12 cellular contexts compared by ENCODE assay signal in the genomic region with DNA sequence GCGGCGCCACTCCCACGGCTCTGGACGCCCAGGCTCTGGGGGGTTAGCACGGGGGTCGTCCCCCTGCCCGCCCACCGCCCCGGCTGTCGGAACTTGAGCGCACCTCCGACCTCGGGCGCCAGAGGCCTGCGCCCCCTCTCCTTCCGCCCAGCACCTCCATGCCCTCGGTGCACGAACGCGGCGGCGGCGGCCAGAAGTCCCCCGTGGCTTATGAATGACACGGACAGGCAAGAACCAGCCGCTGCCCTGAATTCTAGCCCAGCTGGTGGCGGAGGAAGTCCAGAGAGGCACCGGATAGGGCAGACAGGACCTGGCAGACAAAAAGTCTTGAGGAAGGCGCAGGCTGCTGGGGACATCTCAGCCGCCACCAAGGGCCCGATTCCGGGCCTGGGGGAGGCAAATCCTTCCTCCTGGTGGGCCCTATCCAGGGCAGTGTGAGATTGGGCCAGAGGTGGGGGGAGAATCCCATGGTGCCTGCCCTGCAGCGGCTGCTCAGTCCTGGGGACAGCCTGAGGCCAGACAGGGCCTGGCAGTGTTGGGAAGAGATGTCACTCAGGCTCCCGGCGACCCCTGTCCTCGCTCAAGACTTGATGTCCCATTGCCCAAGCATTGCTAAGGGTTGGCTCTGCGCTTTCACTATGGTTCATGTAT. TPM values are rescaled to one million over a fixed set of nuclear protein-coding genes. Genes with fewer than 3 reads are reported as not detected.
DNase-seq lines count a peak whose midpoint lies in the region; ATAC-seq, FAIRE-seq and TF ChIP-seq lines count a peak whose summit lies in the region.
"Had no signal": no experiment of that assay in that cellular context is flagged by ENCODE, and none has a peak within 500 bp of the region (broad histone marks: within the 10 kb centered on the region; RNA-seq: fewer than 3 reads in every experiment).

No MANE protein-coding gene starts in this region.

- intact Hi-C loops in HepG2 (cut with micrococcal nuclease; ENCODE audit: unreplicated experiment): no loop called here

- no peak for FAIRE-seq in HepG2 (lab: Jason Lieb, UNC)
- FAIRE-seq: K562, keratinocyte had no signal

- TF ChIP-seq CTCF in cardiac fibroblast (IDR thresholded peaks at IDR 0.05; ENCODE audit: low read depth, low read length) (no peak), HepG2 (CRISPR knock-in tag; IDR thresholded peaks at IDR 0.05) (no peak)

- WGBS in HepG2 (ENCODE audit: low lambda C conversion rate): 96% methylated on average over 36 of the region's 37 CpGs

- no peaks in the 10 kb centered on the region for H4K20me1 ChIP-seq in HepG2 (ENCODE audit: insufficient read depth, low read length)

- no peak overlapping the region for H2AFZ ChIP-seq in HepG2 (ENCODE audit: low read length)

- no peak overlapping the region for H3K4me2 ChIP-seq in HepG2 (ENCODE audit: low read depth, low read length)

- TF ChIP-seq POLR2A in HepG2 (IDR thresholded peaks at IDR 0.05; ENCODE audit: insufficient read depth in 1 of 2, low read depth in 2 of 2, low read length in 2 of 2): no peak

- no peaks in the 10 kb centered on the region for H3K36me3 ChIP-seq in HUES48 (ENCODE audit: control insufficient read depth, insufficient read depth, low read length)
- H3K36me3 ChIP-seq in HepG2 (replicated peaks in 1 of 2; ENCODE audit: control insufficient read depth in 1 of 2, insufficient read depth in 2 of 2, low read length in 2 of 2): peaks cover 1 to 5% of the 10 kb centered on the region in 2 experiments; a peak in 2 of 5 replicates

- H3K4me1 Mint-ChIP-seq in stimulated activated effector memory CD8-positive, alpha-beta T cell treated with anti-CD3 and anti-CD28 coated beads, Interleukin-12 subunit alpha, Interleukin-12 subunit beta, amount 100 ng/mL, for 72 hours: peaks cover 8% of the 10 kb centered on the region

- H3K9me3 ChIP-seq in HUES48 (ENCODE audit: control insufficient read depth, insufficient read depth, low read length) (no peaks in the 10 kb centered on the region), HepG2 (ENCODE audit: low read length) (no peaks in the 10 kb centered on the region)

- BruUV-seq in HepG2 (replicated peaks; lab: Mats Ljungman, UMichigan): no TSS peak

- H3K27me3 ChIP-seq in HUES48 (ENCODE audit: control insufficient read depth, insufficient read depth, low read length): peaks cover 47% of the 10 kb centered on the region
- no peaks in the 10 kb centered on the region for H3K27me3 ChIP-seq in HepG2 (ENCODE audit: control insufficient read depth in 1 of 2, insufficient read depth in 2 of 2, low read length in 2 of 2)

- H3K4me1 ChIP-seq in HUES48 (ENCODE audit: control insufficient read depth, insufficient read depth, low read length): peaks cover 19% of the 10 kb centered on the region
- peaks cover 33% of the 10 kb centered on the region for H3K4me1 ChIP-seq in HepG2 (ENCODE audit: insufficient read depth, low read length)

- no peak overlapping the region for H3K9ac ChIP-seq in HUES48 (ENCODE audit: low read depth, low read length)
- H3K9ac ChIP-seq in HepG2 (ENCODE audit: insufficient read depth, low read depth, low read length): no peak overlapping the region

- no peak overlapping the region for H3K27ac Mint-ChIP-seq in stimulated activated effector memory CD8-positive, alpha-beta T cell treated with anti-CD3 and anti-CD28 coated beads, Interleukin-12 subunit alpha, Interleukin-12 subunit beta, amount 100 ng/mL, for 72 hours
- H3K27ac Mint-ChIP-seq: activated naive CD4-positive, alpha-beta T cell treated with anti-CD3 and anti-CD28 coated beads, Interleukin-2, amount 50 U/mL, for 72 hours had no signal

- H3K27ac ChIP-seq in HUES48 (ENCODE audit: low read depth, low read length) (no peak overlapping the region), HepG2 (ENCODE audit: extremely low read length, insufficient read depth, low read length) (no peak overlapping the region)
- H3K27ac ChIP-seq: SK-N-MC had no signal

- H3K36me3 Mint-ChIP-seq in stimulated activated effector memory CD8-positive, alpha-beta T cell treated with anti-CD3 and anti-CD28 coated beads, Interleukin-12 subunit alpha, Interleukin-12 subunit beta, amount 100 ng/mL, for 72 hours: peaks cover 5% of the 10 kb centered on the region
- H3K36me3 Mint-ChIP-seq: activated naive CD4-positive, alpha-beta T cell treated with anti-CD3 and anti-CD28 coated beads, Interleukin-2, amount 50 U/mL, for 72 hours had no signal

- POLR2A ChIA-PET in HepG2 (lab: Yijun Ruan, JAX): interaction anchor here (2.6 kb wide), 1 partner anchor 14 kb away, joined by 13 read pairs; no protein-coding TSS in a partner anchor

- TF ChIP-seq EP300 in HepG2 (IDR thresholded peaks at IDR 0.05; ENCODE audit: low read depth in 2 of 2, low read length in 2 of 2) (no peak), HepG2 (CRISPR knock-in tag; IDR thresholded peaks at IDR 0.05; ENCODE audit: borderline replicate concordance) (no peak)

- ATAC-seq in HepG2 (peak; percentile 5; the same call in 1 of the 3 replicates), HG03342 (IDR thresholded peaks at IDR 0.05; ENCODE audit: unreplicated experiment) (no peak), HG02870 (IDR thresholded peaks at IDR 0.05; ENCODE audit: unreplicated experiment) (no peak), GM19324 (IDR thresholded peaks at IDR 0.05; ENCODE audit: low FRiP score, unreplicated experiment) (no peak)
- ATAC-seq in stimulated activated effector memory CD8-positive, alpha-beta T cell treated with anti-CD3 and anti-CD28 coated beads, Interleukin-12 subunit alpha, Interleukin-12 subunit beta, amount 100 ng/mL, for 72 hours: no peak
- ATAC-seq: K562 had no signal

- DNase-seq in cardiac fibroblast (ENCODE audit: low read depth in 2 of 2) (no peak), HepG2 (ENCODE audit: low spot score) (no peak), NCI-H446 (lab: John Stamatoyannopoulos, UW) (no peak)
- no peak for DNase-seq in stimulated activated effector memory CD8-positive, alpha-beta T cell treated with anti-CD3 and anti-CD28 coated beads, Interleukin-12 subunit alpha, Interleukin-12 subunit beta, amount 100 ng/mL, for 72 hours (ENCODE audit: low spot score in 2 of 2)

- no peaks in the 10 kb centered on the region for H3K79me2 ChIP-seq in HepG2 (ENCODE audit: insufficient read depth, low read length)

- no peaks in the 10 kb centered on the region for H3K9me3 Mint-ChIP-seq in stimulated activated effector memory CD8-positive, alpha-beta T cell treated with anti-CD3 and anti-CD28 coated beads, Interleukin-12 subunit alpha, Interleukin-12 subunit beta, amount 100 ng/mL, for 72 hours
- H3K9me3 Mint-ChIP-seq: activated naive CD4-positive, alpha-beta T cell treated with anti-CD3 and anti-CD28 coated beads, Interleukin-2, amount 50 U/mL, for 72 hours had no signal

- in situ Hi-C loops in HepG2 (cut with HindIII; ENCODE audit: extremely low pct_ligation_motif_present, low pct_unique_long_range_greater_than_20kb): no loop called here

- CTCF ChIA-PET in HepG2 (lab: Yijun Ruan, JAX; ENCODE audit: low intra/inter-chr PET ratio, low total read pairs): no interaction called here

- no peak for TF ChIP-seq RAD21 in HepG2 (CRISPR knock-in tag; IDR thresholded peaks at IDR 0.05)

- H3K4me3 Mint-ChIP-seq in stimulated activated effector memory CD8-positive, alpha-beta T cell treated with anti-CD3 and anti-CD28 coated beads, Interleukin-12 subunit alpha, Interleukin-12 subunit beta, amount 100 ng/mL, for 72 hours: peak overlapping the region; percentile 31

- H3K4me3 ChIP-seq in HUES48 (ENCODE audit: low read depth, low read length) (peak overlapping the region; percentile 61), cardiac fibroblast (replicated peaks in 1 of 2; ENCODE audit: low read depth in 2 of 2, low read length in 2 of 2) (peak overlapping the region; percentile 44 to 68), HepG2 (replicated peaks in 1 of 3; ENCODE audit: insufficient read depth in 1 of 3, low read depth in 2 of 3, low read length in 3 of 3) (no peak overlapping the region)
- H3K4me3 ChIP-seq: K562, SK-N-MC had no signal

RNA-seq across cellular contexts. Expression of a gene that starts 0.9 kb away (rescaled TPM):
- total RNA-seq in HepG2 (2016; rRNA removed; fragmentation: Illumina TruSeq; extraction: Trizol): 27.1 and 28.9 TPM in 2 replicates
- total RNA-seq in HepG2 (2016; cell fraction: cytosol; rRNA removed; fragmentation: Illumina TruSeq; extraction: Trizol; ENCODE audit: low read depth): 5.2 and 8.2 TPM in 2 replicates
- 25.6 and 28.4 TPM in 2 replicates for total RNA-seq in HepG2 (2016; cell fraction: insoluble cytoplasmic fraction; rRNA removed; fragmentation: Illumina TruSeq; extraction: Trizol)
- 16.6 and 21.7 TPM in 2 replicates for total RNA-seq in HepG2 (2016; cell fraction: membrane; rRNA removed; fragmentation: Illumina TruSeq; extraction: Trizol)
- total RNA-seq in HepG2 (2016; cell fraction: nucleus; rRNA removed; fragmentation: Illumina TruSeq; extraction: Trizol): 14.7 and 17.2 TPM in 2 replicates
- 18.9 and 23.3 TPM in 2 replicates for polyA plus RNA-seq in HepG2 (2011; rRNA removed)
- 19.3 and 25.5 TPM in 2 replicates for polyA plus RNA-seq in HepG2 (2011; cell fraction: cytosol; rRNA removed)
- polyA plus RNA-seq in HepG2 (2011; cell fraction: nucleus; rRNA removed): 17.6 and 23.0 TPM in 2 replicates
- polyA plus RNA-seq in HepG2 (2012): 20.2 and 20.5 TPM in 2 replicates
- polyA plus RNA-seq in HepG2 (2016; cell fraction: cytosol; fragmentation: Illumina TruSeq; extraction: Trizol; ENCODE audit: low read depth): 6.2 and 7.9 TPM in 2 replicates
- 28.7 and 30.6 TPM in 2 replicates for polyA plus RNA-seq in HepG2 (2016; cell fraction: insoluble cytoplasmic fraction; fragmentation: Illumina TruSeq; extraction: Trizol; ENCODE audit: low read depth)
- 21.0 and 21.3 TPM in 2 replicates for polyA plus RNA-seq in HepG2 (2016; cell fraction: membrane; fragmentation: Illumina TruSeq; extraction: Trizol; ENCODE audit: low read depth)
- 24.9 and 26.1 TPM in 2 replicates for polyA plus RNA-seq in HepG2 (2016; cell fraction: nucleus; fragmentation: Illumina TruSeq; extraction: Trizol; ENCODE audit: insufficient read depth, low read depth)
- 0.26 and 16.8 TPM in 2 replicates for polyA minus RNA-seq in HepG2 (2011; rRNA and poly(A)+ RNA removed; ENCODE audit: low replicate concordance)
- 9.7 and 11.8 TPM in 2 replicates for polyA minus RNA-seq in HepG2 (2011; cell fraction: cytosol; rRNA and poly(A)+ RNA removed)
- polyA minus RNA-seq in HepG2 (2011; cell fraction: nucleus; rRNA and poly(A)+ RNA removed): 12.9 and 17.7 TPM in 2 replicates
- total RNA-seq: activated naive CD4-positive, alpha-beta T cell treated with anti-CD3 and anti-CD28 coated beads, Interleukin-2, amount 50 U/mL, for 72 hours had no signal

RNA-seq across cellular contexts. Expression of a gene that starts 1.4 kb away (rescaled TPM):
- 0.52 TPM in 1 of 2 replicates, not detected in the other for total RNA-seq in HepG2 (2016; rRNA removed; fragmentation: Illumina TruSeq; extraction: Trizol)
- total RNA-seq in HepG2 (2016; cell fraction: cytosol; rRNA removed; fragmentation: Illumina TruSeq; extraction: Trizol; ENCODE audit: low read depth): not detected in 2 replicates
- total RNA-seq in HepG2 (2016; cell fraction: insoluble cytoplasmic fraction; rRNA removed; fragmentation: Illumina TruSeq; extraction: Trizol): 0.36 and 0.48 TPM in 2 replicates
- total RNA-seq in HepG2 (2016; cell fraction: membrane; rRNA removed; fragmentation: Illumina TruSeq; extraction: Trizol): not detected in 2 replicates
- not detected in 2 replicates for total RNA-seq in HepG2 (2016; cell fraction: nucleus; rRNA removed; fragmentation: Illumina TruSeq; extraction: Trizol)
- 0.35 and 0.51 TPM in 2 replicates for polyA plus RNA-seq in HepG2 (2011; rRNA removed)
- not detected in 2 replicates for polyA plus RNA-seq in HepG2 (2011; cell fraction: cytosol; rRNA removed)
- 0.06 TPM in 1 of 2 replicates, not detected in the other for polyA plus RNA-seq in HepG2 (2011; cell fraction: nucleus; rRNA removed)
- polyA plus RNA-seq in HepG2 (2012): 0.61 and 0.71 TPM in 2 replicates
- polyA plus RNA-seq in HepG2 (2016; cell fraction: cytosol; fragmentation: Illumina TruSeq; extraction: Trizol; ENCODE audit: low read depth): 0.25 TPM in 1 of 2 replicates, not detected in the other
- polyA plus RNA-seq in HepG2 (2016; cell fraction: insoluble cytoplasmic fraction; fragmentation: Illumina TruSeq; extraction: Trizol; ENCODE audit: low read depth): not detected in 2 replicates
- not detected in 2 replicates for polyA plus RNA-seq in HepG2 (2016; cell fraction: membrane; fragmentation: Illumina TruSeq; extraction: Trizol; ENCODE audit: low read depth)
- not detected in 2 replicates for polyA plus RNA-seq in HepG2 (2016; cell fraction: nucleus; fragmentation: Illumina TruSeq; extraction: Trizol; ENCODE audit: insufficient read depth, low read depth)
- polyA minus RNA-seq in HepG2 (2011; rRNA and poly(A)+ RNA removed; ENCODE audit: low replicate concordance): 0.70 TPM in 1 of 2 replicates, not detected in the other
- not detected in 2 replicates for polyA minus RNA-seq in HepG2 (2011; cell fraction: cytosol; rRNA and poly(A)+ RNA removed)
- not detected in 2 replicates for polyA minus RNA-seq in HepG2 (2011; cell fraction: nucleus; rRNA and poly(A)+ RNA removed)
- total RNA-seq: activated naive CD4-positive, alpha-beta T cell treated with anti-CD3 and anti-CD28 coated beads, Interleukin-2, amount 50 U/mL, for 72 hours; K562 had no signal

RNA-seq across cellular contexts. Expression of a gene that starts 37.2 kb away (rescaled TPM):
- total RNA-seq in HepG2 (2016; rRNA removed; fragmentation: Illumina TruSeq; extraction: Trizol): 4.2 and 7.8 TPM in 2 replicates
- total RNA-seq in HepG2 (2016; cell fraction: cytosol; rRNA removed; fragmentation: Illumina TruSeq; extraction: Trizol; ENCODE audit: low read depth): 3.3 and 3.4 TPM in 2 replicates
- total RNA-seq in HepG2 (2016; cell fraction: insoluble cytoplasmic fraction; rRNA removed; fragmentation: Illumina TruSeq; extraction: Trizol): 2.8 and 8.6 TPM in 2 replicates
- total RNA-seq in HepG2 (2016; cell fraction: membrane; rRNA removed; fragmentation: Illumina TruSeq; extraction: Trizol): 3.2 and 3.5 TPM in 2 replicates
- 10.0 and 14.7 TPM in 2 replicates for total RNA-seq in HepG2 (2016; cell fraction: nucleus; rRNA removed; fragmentation: Illumina TruSeq; extraction: Trizol)
- 24.2 and 27.6 TPM in 2 replicates for polyA plus RNA-seq in HepG2 (2011; rRNA removed)
- 9.7 and 15.2 TPM in 2 replicates for polyA plus RNA-seq in HepG2 (2011; cell fraction: cytosol; rRNA removed)
- polyA plus RNA-seq in HepG2 (2011; cell fraction: nucleus; rRNA removed): 96.1 and 124 TPM in 2 replicates
- 17.9 and 27.7 TPM in 2 replicates for polyA plus RNA-seq in HepG2 (2012)
- polyA plus RNA-seq in HepG2 (2016; cell fraction: cytosol; fragmentation: Illumina TruSeq; extraction: Trizol; ENCODE audit: low read depth): 1.2 and 1.5 TPM in 2 replicates
- 3.8 and 4.6 TPM in 2 replicates for polyA plus RNA-seq in HepG2 (2016; cell fraction: insoluble cytoplasmic fraction; fragmentation: Illumina TruSeq; extraction: Trizol; ENCODE audit: low read depth)
- 2.0 and 3.1 TPM in 2 replicates for polyA plus RNA-seq in HepG2 (2016; cell fraction: membrane; fragmentation: Illumina TruSeq; extraction: Trizol; ENCODE audit: low read depth)
- polyA plus RNA-seq in HepG2 (2016; cell fraction: nucleus; fragmentation: Illumina TruSeq; extraction: Trizol; ENCODE audit: insufficient read depth, low read depth): 23.9 and 27.3 TPM in 2 replicates
- polyA minus RNA-seq in HepG2 (2011; rRNA and poly(A)+ RNA removed; ENCODE audit: low replicate concordance): 8.1 and 40.4 TPM in 2 replicates
- polyA minus RNA-seq in HepG2 (2011; cell fraction: cytosol; rRNA and poly(A)+ RNA removed): 12.8 and 13.5 TPM in 2 replicates
- 26.5 and 30.6 TPM in 2 replicates for polyA minus RNA-seq in HepG2 (2011; cell fraction: nucleus; rRNA and poly(A)+ RNA removed)

RNA-seq across cellular contexts. Expression of a gene that starts 47.3 kb away (rescaled TPM):
- total RNA-seq in HepG2 (2016; rRNA removed; fragmentation: Illumina TruSeq; extraction: Trizol): 0.49 and 0.84 TPM in 2 replicates
- total RNA-seq in HepG2 (2016; cell fraction: cytosol; rRNA removed; fragmentation: Illumina TruSeq; extraction: Trizol; ENCODE audit: low read depth): 0.35 and 0.51 TPM in 2 replicates
- total RNA-seq in HepG2 (2016; cell fraction: insoluble cytoplasmic fraction; rRNA removed; fragmentation: Illumina TruSeq; extraction: Trizol): 0.13 and 0.39 TPM in 2 replicates
- 0.77 and 0.79 TPM in 2 replicates for total RNA-seq in HepG2 (2016; cell fraction: membrane; rRNA removed; fragmentation: Illumina TruSeq; extraction: Trizol)
- total RNA-seq in HepG2 (2016; cell fraction: nucleus; rRNA removed; fragmentation: Illumina TruSeq; extraction: Trizol): 0.68 and 0.97 TPM in 2 replicates
- polyA plus RNA-seq in HepG2 (2011; rRNA removed): 0.12 and 0.30 TPM in 2 replicates
- 0.24 and 0.50 TPM in 2 replicates for polyA plus RNA-seq in HepG2 (2011; cell fraction: cytosol; rRNA removed)
- 0.43 TPM in 2 replicates for polyA plus RNA-seq in HepG2 (2011; cell fraction: nucleus; rRNA removed)
- polyA plus RNA-seq in HepG2 (2012): 0.16 TPM in 1 of 2 replicates, not detected in the other
- polyA plus RNA-seq in HepG2 (2016; cell fraction: cytosol; fragmentation: Illumina TruSeq; extraction: Trizol; ENCODE audit: low read depth): 0.34 and 0.45 TPM in 2 replicates
- polyA plus RNA-seq in HepG2 (2016; cell fraction: insoluble cytoplasmic fraction; fragmentation: Illumina TruSeq; extraction: Trizol; ENCODE audit: low read depth): 0.56 and 0.64 TPM in 2 replicates
- polyA plus RNA-seq in HepG2 (2016; cell fraction: membrane; fragmentation: Illumina TruSeq; extraction: Trizol; ENCODE audit: low read depth): 0.62 and 0.69 TPM in 2 replicates
- polyA plus RNA-seq in HepG2 (2016; cell fraction: nucleus; fragmentation: Illumina TruSeq; extraction: Trizol; ENCODE audit: insufficient read depth, low read depth): 1.0 and 1.6 TPM in 2 replicates
- 0.34 and 1.1 TPM in 2 replicates for polyA minus RNA-seq in HepG2 (2011; rRNA and poly(A)+ RNA removed; ENCODE audit: low replicate concordance)
- not detected in 2 replicates for polyA minus RNA-seq in HepG2 (2011; cell fraction: cytosol; rRNA and poly(A)+ RNA removed)
- polyA minus RNA-seq in HepG2 (2011; cell fraction: nucleus; rRNA and poly(A)+ RNA removed): not detected in 2 replicates
- total RNA-seq: activated naive CD4-positive, alpha-beta T cell treated with anti-CD3 and anti-CD28 coated beads, Interleukin-2, amount 50 U/mL, for 72 hours; K562 had no signal

Comparison
In these comparisons a context has a peak if more than half of its experiments do, and no peak if none do; other contexts are left out.
1. H3K4me3 ChIP-seq: peak in HUES48 (single experiment) and cardiac fibroblast (2 of 2); none in HepG2 (0 of 3).